In the genomic region with DNA sequence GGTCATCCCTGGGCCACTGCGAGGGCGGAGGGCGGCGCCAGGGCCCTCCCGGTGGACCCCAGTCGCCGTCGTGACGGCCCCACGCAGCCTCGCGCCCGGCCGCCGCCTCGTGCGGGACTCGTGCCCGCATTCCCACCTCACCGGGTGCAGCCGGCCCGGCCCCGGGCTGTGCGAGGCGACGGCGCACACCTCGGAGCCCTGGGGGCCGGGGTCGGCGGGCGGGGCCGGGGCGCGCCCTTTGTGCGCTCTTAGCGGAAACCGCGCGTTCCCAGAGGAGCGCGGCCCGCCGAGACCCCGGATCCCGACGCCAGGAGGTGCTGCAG, we compare ENCODE assay signal across 12 cellular contexts. TPM values are rescaled to one million over a fixed set of nuclear protein-coding genes. Genes with fewer than 3 reads are reported as not detected.
DNase-seq lines count a peak whose midpoint lies in the region; ATAC-seq, FAIRE-seq and TF ChIP-seq lines count a peak whose summit lies in the region.
"Had no signal": no experiment of that assay in that cellular context is flagged by ENCODE, and none has a peak within 500 bp of the region (broad histone marks: within the 10 kb centered on the region; RNA-seq: fewer than 3 reads in every experiment).

No MANE protein-coding gene starts in this region.

- H3K4me3 ChIP-seq in ascending aorta (peak overlapping the region; percentile 61 to 70), HepG2 (replicated peaks in 1 of 3; ENCODE audit: insufficient read depth in 1 of 3, low read depth in 2 of 3, low read length in 3 of 3) (peak overlapping the region in 1 of 3 experiments; percentile 77; a peak in 2 of 6 replicates), suprapubic skin (peak overlapping the region; percentile 57)

- POLR2A ChIA-PET in HepG2 (lab: Yijun Ruan, JAX): interaction anchor here (0.6 kb wide), 1 partner anchor 33 kb away, joined by 3 read pairs; no protein-coding TSS in a partner anchor

- H3K9me3 ChIP-seq in ascending aorta (no peaks in the 10 kb centered on the region), HepG2 (ENCODE audit: low read length) (peaks cover 8% of the 10 kb centered on the region; the same call in 1 of the 2 replicates), suprapubic skin (no peaks in the 10 kb centered on the region)

- H3K9me3 Mint-ChIP-seq in activated naive CD4-positive, alpha-beta T cell treated with anti-CD3 and anti-CD28 coated beads for 36 hours: peaks cover under 1% of the 10 kb centered on the region

- no peak for TF ChIP-seq POLR2A in HepG2 (IDR thresholded peaks at IDR 0.05; ENCODE audit: insufficient read depth in 1 of 2, low read depth in 2 of 2, low read length in 2 of 2)
- no peak for TF ChIP-seq POLR2A in suprapubic skin (IDR thresholded peaks at IDR 0.05)

- no peak for ATAC-seq in HepG2

- intact Hi-C loops in ascending aorta (cut with DNase I): no loop called here
- intact Hi-C loops in HepG2 (cut with micrococcal nuclease; ENCODE audit: unreplicated experiment): no loop called here
- intact Hi-C loops in activated naive CD4-positive, alpha-beta T cell treated with anti-CD3 and anti-CD28 coated beads for 36 hours (cut with micrococcal nuclease): loop anchor here (1.0 to 10.0 kb wide), 2 partner anchors 10 to 1402 kb away; a partner anchor contains a TSS

- no TSS peak for BruUV-seq in HepG2 (replicated peaks; lab: Mats Ljungman, UMichigan)

- H3K36me3 Mint-ChIP-seq in activated naive CD4-positive, alpha-beta T cell treated with anti-CD3 and anti-CD28 coated beads for 36 hours (ENCODE audit: low read depth): peaks cover 3% of the 10 kb centered on the region

- no peak for TF ChIP-seq RAD21 in HepG2 (CRISPR knock-in tag; IDR thresholded peaks at IDR 0.05)

- H3K36me3 ChIP-seq in ascending aorta: no peaks in the 10 kb centered on the region
- H3K36me3 ChIP-seq in HepG2 (replicated peaks in 1 of 2; ENCODE audit: control insufficient read depth in 1 of 2, insufficient read depth in 2 of 2, low read length in 2 of 2): no peaks in the 10 kb centered on the region
- H3K36me3 ChIP-seq in suprapubic skin: no peaks in the 10 kb centered on the region

- H3K4me3 Mint-ChIP-seq in activated naive CD4-positive, alpha-beta T cell treated with anti-CD3 and anti-CD28 coated beads for 36 hours: no peak overlapping the region
- H3K4me3 Mint-ChIP-seq: activated CD4-positive, alpha-beta T cell treated with anti-CD3 and anti-CD28 coated beads, Interleukin-2, amount 10 ng/mL, durations not matched to agents 7 days and 5 days had no signal

- peaks cover 33% of the 10 kb centered on the region for H3K4me1 Mint-ChIP-seq in activated naive CD4-positive, alpha-beta T cell treated with anti-CD3 and anti-CD28 coated beads for 36 hours (ENCODE audit: low read depth)

- no peak overlapping the region for H3K27ac Mint-ChIP-seq in activated naive CD4-positive, alpha-beta T cell treated with anti-CD3 and anti-CD28 coated beads for 36 hours
- H3K27ac Mint-ChIP-seq: activated CD4-positive, alpha-beta T cell treated with anti-CD3 and anti-CD28 coated beads, Interleukin-2, amount 10 ng/mL, durations not matched to agents 7 days and 5 days; type B pancreatic cell had no signal

- TF ChIP-seq CTCF in ascending aorta (IDR thresholded peaks at IDR 0.05) (no peak), HepG2 (CRISPR knock-in tag; IDR thresholded peaks at IDR 0.05) (no peak), suprapubic skin (IDR thresholded peaks at IDR 0.05) (no peak)

- H3K27me3 ChIP-seq in ascending aorta (peaks cover 34% of the 10 kb centered on the region), HepG2 (ENCODE audit: control insufficient read depth in 1 of 2, insufficient read depth in 2 of 2, low read length in 2 of 2) (peaks cover 21 to 67% of the 10 kb centered on the region in 2 experiments), suprapubic skin (peaks cover 32% of the 10 kb centered on the region)

- H3K4me1 ChIP-seq in ascending aorta (peaks cover 13 to 40% of the 10 kb centered on the region in 2 donors), HepG2 (ENCODE audit: insufficient read depth, low read length) (peaks cover 22% of the 10 kb centered on the region), suprapubic skin (peaks cover 51% of the 10 kb centered on the region)

- peaks cover 65% of the 10 kb centered on the region for H3K27me3 Mint-ChIP-seq in activated naive CD4-positive, alpha-beta T cell treated with anti-CD3 and anti-CD28 coated beads for 36 hours (ENCODE audit: low read depth)

- 61% methylated on average over 41 of the region's 47 CpGs for WGBS in HepG2 (ENCODE audit: low lambda C conversion rate)
- 0% methylated on average over 18 of the region's 47 CpGs for WGBS in suprapubic skin

- H3K27ac ChIP-seq in ascending aorta (no peak overlapping the region), HepG2 (ENCODE audit: extremely low read length, insufficient read depth, low read length) (no peak overlapping the region), suprapubic skin (no peak overlapping the region)

- peak; percentile 15 for DNase-seq in NCI-H2227 (lab: John Stamatoyannopoulos, UW; ENCODE audit: unreplicated experiment)
- DNase-seq in NCI-H2227 treated with DMSO at 0.1 percent for 48 hours (lab: John Stamatoyannopoulos, UW): no peak
- DNase-seq in ascending aorta (ENCODE audit: low spot score in 2 of 2): peak in 1 of 2 donors; percentile 35
- no peak for DNase-seq in HepG2 (ENCODE audit: low spot score)
- DNase-seq in suprapubic skin (ENCODE audit: low spot score in 2 of 2): no peak
- no peak for DNase-seq in OCI-M2 (lab: John Stamatoyannopoulos, UW; ENCODE audit: unreplicated experiment)
- DNase-seq in 8988T: no peak
- DNase-seq in activated naive CD4-positive, alpha-beta T cell treated with anti-CD3 and anti-CD28 coated beads for 36 hours: no peak
- DNase-seq: activated CD4-positive, alpha-beta T cell treated with anti-CD3 and anti-CD28 coated beads, Interleukin-2, amount 10 ng/mL, durations not matched to agents 7 days and 5 days; NCI-H2029 treated with DMSO at 0.1 percent for 48 hours had no signal

- peak overlapping the region; percentile 90 for H3K4me2 ChIP-seq in HepG2 (ENCODE audit: low read depth, low read length)

- TF ChIP-seq EP300 in HepG2 (IDR thresholded peaks at IDR 0.05; ENCODE audit: low read depth in 2 of 2, low read length in 2 of 2) (no peak), HepG2 (CRISPR knock-in tag; IDR thresholded peaks at IDR 0.05; ENCODE audit: borderline replicate concordance) (no peak), suprapubic skin (IDR thresholded peaks at IDR 0.05) (no peak)

- CTCF ChIA-PET in HepG2 (lab: Yijun Ruan, JAX; ENCODE audit: low intra/inter-chr PET ratio, low total read pairs): no interaction called here
- CTCF ChIA-PET in activated naive CD4-positive, alpha-beta T cell treated with anti-CD3 and anti-CD28 coated beads for 36 hours (lab: Charles Lee): no interaction called here

- in situ Hi-C loops in HepG2 (cut with HindIII; ENCODE audit: extremely low pct_ligation_motif_present, low pct_unique_long_range_greater_than_20kb): no loop called here

- H2AFZ ChIP-seq in HepG2 (ENCODE audit: low read length): no peak overlapping the region

- no peak for FAIRE-seq in HepG2 (lab: Jason Lieb, UNC)
- FAIRE-seq: GM19239 had no signal

- H4K20me1 ChIP-seq in HepG2 (ENCODE audit: insufficient read depth, low read length): peaks cover 4% of the 10 kb centered on the region; the same call in 1 of the 2 replicates

- H3K79me2 ChIP-seq in HepG2 (ENCODE audit: insufficient read depth, low read length): no peaks in the 10 kb centered on the region

- H3K9ac ChIP-seq in HepG2 (ENCODE audit: insufficient read depth, low read depth, low read length): no peak overlapping the region

RNA-seq across cellular contexts. Expression of a gene that starts 5.5 kb away (rescaled TPM):
- total RNA-seq in ascending aorta: 16.5 TPM
- not detected in 2 replicates for total RNA-seq in HepG2 (2016; rRNA removed; fragmentation: Illumina TruSeq; extraction: Trizol)
- total RNA-seq in HepG2 (2016; cell fraction: cytosol; rRNA removed; fragmentation: Illumina TruSeq; extraction: Trizol; ENCODE audit: low read depth): not detected in 2 replicates
- total RNA-seq in HepG2 (2016; cell fraction: insoluble cytoplasmic fraction; rRNA removed; fragmentation: Illumina TruSeq; extraction: Trizol): not detected in 2 replicates
- total RNA-seq in HepG2 (2016; cell fraction: membrane; rRNA removed; fragmentation: Illumina TruSeq; extraction: Trizol): not detected in 2 replicates
- not detected in 2 replicates for total RNA-seq in HepG2 (2016; cell fraction: nucleus; rRNA removed; fragmentation: Illumina TruSeq; extraction: Trizol)
- not detected in 2 replicates for polyA plus RNA-seq in HepG2 (2011; rRNA removed)
- polyA plus RNA-seq in HepG2 (2011; cell fraction: cytosol; rRNA removed): not detected in 2 replicates
- 0.10 TPM in 2 replicates for polyA plus RNA-seq in HepG2 (2011; cell fraction: nucleus; rRNA removed)
- not detected in 2 replicates for polyA plus RNA-seq in HepG2 (2012)
- not detected in 2 replicates for polyA plus RNA-seq in HepG2 (2016; cell fraction: cytosol; fragmentation: Illumina TruSeq; extraction: Trizol; ENCODE audit: low read depth)
- polyA plus RNA-seq in HepG2 (2016; cell fraction: insoluble cytoplasmic fraction; fragmentation: Illumina TruSeq; extraction: Trizol; ENCODE audit: low read depth): not detected in 2 replicates
- polyA plus RNA-seq in HepG2 (2016; cell fraction: membrane; fragmentation: Illumina TruSeq; extraction: Trizol; ENCODE audit: low read depth): not detected in 2 replicates
- not detected in 2 replicates for polyA plus RNA-seq in HepG2 (2016; cell fraction: nucleus; fragmentation: Illumina TruSeq; extraction: Trizol; ENCODE audit: insufficient read depth, low read depth)
- polyA minus RNA-seq in HepG2 (2011; rRNA and poly(A)+ RNA removed; ENCODE audit: low replicate concordance): not detected in 2 replicates
- polyA minus RNA-seq in HepG2 (2011; cell fraction: cytosol; rRNA and poly(A)+ RNA removed): not detected in 2 replicates
- polyA minus RNA-seq in HepG2 (2011; cell fraction: nucleus; rRNA and poly(A)+ RNA removed): not detected in 2 replicates
- total RNA-seq in suprapubic skin: 10 to 100 TPM; 32.6 to 75.6 (median 46.9) TPM
- 1 to 10 TPM; 3.2 to 3.5 TPM for total RNA-seq in activated naive CD4-positive, alpha-beta T cell treated with anti-CD3 and anti-CD28 coated beads for 36 hours

RNA-seq across cellular contexts. Expression of a gene that starts 10.2 kb away (rescaled TPM):
- total RNA-seq in ascending aorta (9.9 TPM), HepG2 (2016; rRNA removed; fragmentation: Illumina TruSeq; extraction: Trizol) (10.7 and 18.3 TPM in 2 replicates), suprapubic skin (10 to 100 TPM; 19.9 to 55.4 (median 27.6) TPM)
- total RNA-seq in HepG2 (2016; cell fraction: cytosol; rRNA removed; fragmentation: Illumina TruSeq; extraction: Trizol; ENCODE audit: low read depth): 14.5 and 14.8 TPM in 2 replicates
- total RNA-seq in HepG2 (2016; cell fraction: insoluble cytoplasmic fraction; rRNA removed; fragmentation: Illumina TruSeq; extraction: Trizol): 10.1 and 18.3 TPM in 2 replicates
- total RNA-seq in HepG2 (2016; cell fraction: membrane; rRNA removed; fragmentation: Illumina TruSeq; extraction: Trizol): 18.9 and 22.2 TPM in 2 replicates
- total RNA-seq in HepG2 (2016; cell fraction: nucleus; rRNA removed; fragmentation: Illumina TruSeq; extraction: Trizol): 16.8 and 19.1 TPM in 2 replicates
- 9.2 and 10.8 TPM in 2 replicates for polyA plus RNA-seq in HepG2 (2011; rRNA removed)
- 6.1 and 6.8 TPM in 2 replicates for polyA plus RNA-seq in HepG2 (2011; cell fraction: cytosol; rRNA removed)
- 11.2 and 14.9 TPM in 2 replicates for polyA plus RNA-seq in HepG2 (2011; cell fraction: nucleus; rRNA removed)
- 10.6 and 12.8 TPM in 2 replicates for polyA plus RNA-seq in HepG2 (2012)
- 1.4 and 1.6 TPM in 2 replicates for polyA plus RNA-seq in HepG2 (2016; cell fraction: cytosol; fragmentation: Illumina TruSeq; extraction: Trizol; ENCODE audit: low read depth)
- 21.6 TPM in 2 replicates for polyA plus RNA-seq in HepG2 (2016; cell fraction: insoluble cytoplasmic fraction; fragmentation: Illumina TruSeq; extraction: Trizol; ENCODE audit: low read depth)
- polyA plus RNA-seq in HepG2 (2016; cell fraction: membrane; fragmentation: Illumina TruSeq; extraction: Trizol; ENCODE audit: low read depth): 2.6 and 3.5 TPM in 2 replicates
- 17.9 and 21.0 TPM in 2 replicates for polyA plus RNA-seq in HepG2 (2016; cell fraction: nucleus; fragmentation: Illumina TruSeq; extraction: Trizol; ENCODE audit: insufficient read depth, low read depth)
- polyA minus RNA-seq in HepG2 (2011; rRNA and poly(A)+ RNA removed; ENCODE audit: low replicate concordance): 18.9 and 22.3 TPM in 2 replicates
- 8.3 and 10.0 TPM in 2 replicates for polyA minus RNA-seq in HepG2 (2011; cell fraction: cytosol; rRNA and poly(A)+ RNA removed)
- 39.7 and 55.7 TPM in 2 replicates for polyA minus RNA-seq in HepG2 (2011; cell fraction: nucleus; rRNA and poly(A)+ RNA removed)
- 10 to 100 TPM; 15.5 to 16.1 TPM for total RNA-seq in activated naive CD4-positive, alpha-beta T cell treated with anti-CD3 and anti-CD28 coated beads for 36 hours
